ENCODE assay signal across 32 cellular contexts in the genomic region with DNA sequence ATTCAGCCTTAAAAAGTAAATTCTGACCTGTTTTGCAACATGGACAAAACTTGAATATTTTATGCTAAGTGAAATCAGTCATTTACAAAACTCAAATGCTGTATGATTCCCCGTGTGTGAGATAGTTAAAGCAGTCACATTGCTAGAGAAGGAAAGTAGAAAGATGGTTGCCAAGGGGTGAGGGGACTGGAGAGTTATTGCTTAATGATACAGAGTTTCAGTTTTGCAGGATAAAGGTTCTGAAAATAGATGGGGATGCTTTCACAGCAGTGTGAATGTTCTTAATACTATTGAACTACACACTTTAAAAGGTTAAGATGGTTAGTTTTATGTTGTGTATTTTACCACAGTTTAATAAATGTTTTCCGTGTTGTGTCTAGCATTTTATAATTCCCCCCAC. TPM values are rescaled to one million over a fixed set of nuclear protein-coding genes. Genes with fewer than 3 reads are reported as not detected.
DNase-seq lines count a peak whose midpoint lies in the region; ATAC-seq, FAIRE-seq and TF ChIP-seq lines count a peak whose summit lies in the region.
"Had no signal": no experiment of that assay in that cellular context is flagged by ENCODE, and none has a peak within 500 bp of the region (broad histone marks: within the 10 kb centered on the region; RNA-seq: fewer than 3 reads in every experiment).

No MANE protein-coding gene starts in this region.

- H3F3A ChIP-seq in GM23248 (ENCODE audit: insufficient read depth): peaks cover 18% of the 10 kb centered on the region; the same call in 1 of the 2 replicates

- no peaks in the 10 kb centered on the region for H3K9me2 ChIP-seq in GM23248 (ENCODE audit: insufficient read depth)

- peaks cover 30% of the 10 kb centered on the region for H3K79me2 ChIP-seq in GM23248 (ENCODE audit: insufficient read depth)

- H3K9ac ChIP-seq in GM23248: no peak overlapping the region
- H3K9ac ChIP-seq: parathyroid adenoma had no signal

- H3K27ac ChIP-seq in GM23248: no peak overlapping the region
- H3K27ac ChIP-seq: body of pancreas, HL-60, lower lobe of right lung, parathyroid adenoma, right atrium auricular region, RWPE1 had no signal

- DNase-seq in GM12891 (ENCODE audit: insufficient read length, low spot score) (no peak), COLO829 (ENCODE audit: low spot score) (no peak), GM23248 (no peak)
- DNase-seq: activated CD4-positive, alpha-beta T cell treated with anti-CD3 and anti-CD28 coated beads for 1 hour; activated CD8-positive, alpha-beta T cell treated with anti-CD3 and anti-CD28 coated beads for 36 hours; activated gamma-delta T cell; activated naive CD8-positive, alpha-beta T cell treated with anti-CD3 and anti-CD28 coated beads, Interleukin-2, amount 50 U/mL, for 24 hours; activated T-cell treated with anti-CD3 and anti-CD28 coated beads for 4 hours; AML-193; body of pancreas; CD4-positive, alpha-beta memory T cell; cerebellar nuclear complex; DMS153; glutamatergic neuron; lower lobe of right lung; NCI-H1048; NCI-H187; NCI-H748 treated with DMSO at 0.1 percent for 48 hours; stimulated activated CD4-positive, alpha-beta T cell treated with anti-CD3 and anti-CD28 coated beads, Interleukin-2, amount 100 ng/mL, for 48 hours had no signal

- 97 to 100% methylated on average over 2 of the region's 2 CpGs for WGBS in GM23248 (ENCODE audit: low coverage in 1 of 2, low lambda C conversion rate in 2 of 2, missing lambda C conversion rate in 2 of 2), 2 experiments

- H3K4me2 ChIP-seq in GM23248 (ENCODE audit: unreplicated experiment): no peak overlapping the region
- H3K4me2 ChIP-seq: GM23338 had no signal

- no peak for TF ChIP-seq POLR2A in GM12891 (IDR thresholded peaks at IDR 0.05; ENCODE audit: low read depth, low read length)

- no peaks in the 10 kb centered on the region for H3K9me3 ChIP-seq in GM23248 (ENCODE audit: low read depth)
- H3K9me3 ChIP-seq: body of pancreas, lower lobe of right lung, right atrium auricular region had no signal

- ATAC-seq in GM19372 (IDR thresholded peaks at IDR 0.05; ENCODE audit: low read depth, unreplicated experiment): peak; percentile 30
- peak; percentile 60 for ATAC-seq in GM21786 (IDR thresholded peaks at IDR 0.05; ENCODE audit: unreplicated experiment)
- peak; percentile 34 for ATAC-seq in HG03196 (IDR thresholded peaks at IDR 0.05; ENCODE audit: unreplicated experiment)
- ATAC-seq in HG02840 (IDR thresholded peaks at IDR 0.05; ENCODE audit: low FRiP score, unreplicated experiment): no peak
- ATAC-seq in GM18868 (IDR thresholded peaks at IDR 0.05; ENCODE audit: unreplicated experiment): no peak
- ATAC-seq: activated CD8-positive, alpha-beta T cell treated with anti-CD3 and anti-CD28 coated beads for 36 hours; activated naive CD8-positive, alpha-beta T cell treated with anti-CD3 and anti-CD28 coated beads, Interleukin-2, amount 50 U/mL, for 24 hours; body of pancreas; GM23338; HepG2; lower lobe of right lung; stimulated activated memory B cell treated with anti-CD40 and anti-IgM and Interleukin-4, amounts not matched to agents 10 μg/mL and 1 μg/mL and 100 μg/mL, for 72 hours had no signal

- peaks cover 24% of the 10 kb centered on the region for H3K4me1 ChIP-seq in GM23248 (ENCODE audit: insufficient read depth)
- H3K4me1 ChIP-seq: body of pancreas, lower lobe of right lung, parathyroid adenoma had no signal

- H4K20me1 ChIP-seq in GM23248 (ENCODE audit: insufficient read depth): no peaks in the 10 kb centered on the region

- no peak overlapping the region for H2AFZ ChIP-seq in GM23248
- H2AFZ ChIP-seq: GM23338, parathyroid adenoma had no signal

- in situ Hi-C loops in GM23248 (cut with MboI): no loop called here

- no peaks in the 10 kb centered on the region for H3K36me3 ChIP-seq in GM23248 (ENCODE audit: low read depth)
- H3K36me3 ChIP-seq: lower lobe of right lung, right atrium auricular region had no signal

- no peak overlapping the region for H3K4me3 ChIP-seq in GM23248
- H3K4me3 ChIP-seq: body of pancreas, GM23338, lower lobe of right lung, right atrium auricular region had no signal

- no peaks in the 10 kb centered on the region for H3K27me3 ChIP-seq in GM23248 (replicated peaks; ENCODE audit: insufficient read depth)
- H3K27me3 ChIP-seq: body of pancreas, right atrium auricular region had no signal

- FAIRE-seq in GM12891 (lab: Jason Lieb, UNC): peak; percentile 54
- FAIRE-seq: A204.1, HepG2 had no signal

TF ChIP-seq in GM12891, 5 proteins besides CTCF, POLR2A, EP300 and RAD21:
- TF ChIP-seq POU2F2 (IDR thresholded peaks at IDR 0.05; ENCODE audit: low read depth, low read length): no peak
- TF ChIP-seq TAF1 (IDR thresholded peaks at IDR 0.05; ENCODE audit: low read depth, low read length): no peak
- no peak for TF ChIP-seq POLR2AphosphoS5 (IDR thresholded peaks at IDR 0.05; ENCODE audit: low read depth, low read length)

RNA-seq across cellular contexts. Expression of a gene that starts 51.2 kb away (rescaled TPM):
- polyA plus RNA-seq in GM12891 (2012; ENCODE audit: low read depth, missing spikeins): not detected
- total RNA-seq in GM23248 (2014; rRNA removed; shearing (Covaris generic)): 67.0 and 69.7 TPM in 2 replicates
- 68.1 and 71.2 TPM in 2 replicates for polyA plus RNA-seq in GM23248 (2016; fragmentation: Nextera tagmentation; extraction: Ambion mirVana)
- total RNA-seq: activated CD8-positive, alpha-beta T cell treated with anti-CD3 and anti-CD28 coated beads for 36 hours; CD4-positive, alpha-beta memory T cell; HepG2 had no signal
- polyA plus RNA-seq: CD4-positive, alpha-beta memory T cell; HepG2 had no signal

Comparison
In these comparisons a context has a peak if more than half of its experiments do, and no peak if none do; other contexts are left out.
1. ATAC-seq: peak in GM19372 (single experiment), GM21786 (single experiment) and HG03196 (single experiment); none in HG02840 (single experiment) and GM18868 (single experiment).